Comparison of ENCODE assay signal across 8 cellular contexts in genomic region chr3:41200669-41201021, GRCh38. TPM values are rescaled to one million over a fixed set of nuclear protein-coding genes. Genes with fewer than 3 reads are reported as not detected.
DNase-seq lines count a peak whose midpoint lies in the region; ATAC-seq and TF ChIP-seq lines count a peak whose summit lies in the region.

No MANE protein-coding gene starts in this region.

- H3F3A ChIP-seq in neural progenitor cell (ENCODE audit: low read depth): peaks cover 19% of the 10 kb centered on the region

- peak overlapping the region; percentile 33; the same call in 1 of the 2 replicates for H3K18ac ChIP-seq in IMR-90 (ENCODE audit: low read depth, low read length)

- no peak overlapping the region for H2AK9ac ChIP-seq in IMR-90 (replicated peaks; ENCODE audit: low read depth, low read length, poor library complexity)

- TF ChIP-seq RAD21 in IMR-90 (IDR thresholded peaks at IDR 0.05; ENCODE audit: low read length): no peak

- dilution Hi-C loops in IMR-90 (cut with HindIII; ENCODE audit: low sequenced_read_pairs, unreplicated experiment): no loop called here

- H4K5ac ChIP-seq in IMR-90 (ENCODE audit: low read depth, low read length): no peak overlapping the region

- peak overlapping the region; percentile 97 for H3K4me3 ChIP-seq in Caco-2 (ENCODE audit: low read depth, low read length)
- peak overlapping the region; percentile 69 for H3K4me3 ChIP-seq in IMR-90 (ENCODE audit: insufficient read depth, low read depth, low read length)
- peak overlapping the region; percentile 87 to 95 (median 94) for H3K4me3 ChIP-seq in esophagus squamous epithelium
- H3K4me3 ChIP-seq in neural progenitor cell: peak overlapping the region; percentile 100

- CTCF ChIA-PET in Caco-2 (lab: Charles Lee): no interaction called here
- CTCF ChIA-PET in IMR-90 (lab: Yijun Ruan, JAX): no interaction called here

- in situ Hi-C loops in IMR-90 (cut with MboI; ENCODE audit: low sequenced_read_pairs): loop anchor here (25.0 kb wide), 1 partner anchor 487 kb away; no protein-coding TSS in a partner anchor

- H3K4me1 Mint-ChIP-seq in Caco-2 (ENCODE audit: low read depth, unreplicated experiment): peaks cover 19% of the 10 kb centered on the region
- H3K4me1 Mint-ChIP-seq in neural progenitor cell: peaks cover 41% of the 10 kb centered on the region

- no peak overlapping the region for H2BK20ac ChIP-seq in IMR-90 (ENCODE audit: low read depth, low read length)

- peak overlapping the region; percentile 80 for H3K4me3 Mint-ChIP-seq in Caco-2 (ENCODE audit: unreplicated experiment)
- H3K4me3 Mint-ChIP-seq in neural progenitor cell: peak overlapping the region; percentile 98

- no peak overlapping the region for H2AK5ac ChIP-seq in IMR-90 (ENCODE audit: low read depth, low read length)

- H3K27ac Mint-ChIP-seq in Caco-2 (ENCODE audit: unreplicated experiment): peak overlapping the region; percentile 69
- H3K27ac Mint-ChIP-seq in neural progenitor cell: peak overlapping the region; percentile 90

- H2BK15ac ChIP-seq in IMR-90 (ENCODE audit: low read depth, low read length): no peak overlapping the region

- peak overlapping the region; percentile 99 for H3K4me2 ChIP-seq in IMR-90 (ENCODE audit: low read depth, low read length)
- H3K4me2 ChIP-seq in neural progenitor cell: peak overlapping the region; percentile 92

- peak overlapping the region; percentile 30; the same call in 1 of the 2 replicates for H3K27ac ChIP-seq in IMR-90 (ENCODE audit: insufficient read depth, low read length)
- H3K27ac ChIP-seq in esophagus squamous epithelium: peak overlapping the region; percentile 98 to 99 (median 99)
- H3K27ac ChIP-seq in neural progenitor cell: no peak overlapping the region

- no peak for TF ChIP-seq POLR2A in IMR-90 (IDR thresholded peaks at IDR 0.05; ENCODE audit: low read depth, low read length)
- peak in 1 of 4 donors; percentile 4 for TF ChIP-seq POLR2A in esophagus squamous epithelium (IDR thresholded peaks at IDR 0.05)

- peak in 1 of 2 experiments; percentile 31 for DNase-seq in Caco-2
- DNase-seq in IMR-90: peak; percentile 51
- DNase-seq in UCSD-AML1 (lab: John Stamatoyannopoulos, UW; ENCODE audit: unreplicated experiment): peak; percentile 31
- no peak for DNase-seq in esophagus squamous epithelium (lab: John Stamatoyannopoulos, UW)
- DNase-seq in neural progenitor cell (ENCODE audit: low spot score): peak; percentile 53

- H3K4me1 ChIP-seq in Caco-2 (peaks cover 37% of the 10 kb centered on the region), IMR-90 (ENCODE audit: control insufficient read depth, insufficient read depth, low read length) (peaks cover 4% of the 10 kb centered on the region; the same call in 1 of the 2 replicates), esophagus squamous epithelium (peaks cover 15 to 54% (median 25%) of the 10 kb centered on the region in 3 donors), neural progenitor cell (peaks cover 55% of the 10 kb centered on the region)

- ATAC-seq in IMR-90 (ENCODE audit: low read depth): no peak
- no peak for ATAC-seq in GM19452 (IDR thresholded peaks at IDR 0.05; ENCODE audit: unreplicated experiment)
- ATAC-seq in HG03342 (IDR thresholded peaks at IDR 0.05; ENCODE audit: unreplicated experiment): no peak
- ATAC-seq in HG03135 (IDR thresholded peaks at IDR 0.05; ENCODE audit: unreplicated experiment): no peak

- no CpG with 5 or more reads among the region's 7 CpGs for WGBS in IMR-90 (ENCODE audit: extremely low coverage in 2 of 2, insufficient read length in 1 of 2), 2 experiments
- 0 to 2% methylated on average over 7 of the region's 7 CpGs for WGBS in esophagus squamous epithelium, 2 donors

- no peaks in the 10 kb centered on the region for H3K27me3 Mint-ChIP-seq in Caco-2 (ENCODE audit: insufficient read depth, unreplicated experiment)
- H3K27me3 Mint-ChIP-seq in neural progenitor cell (ENCODE audit: insufficient read depth, low read depth): no peaks in the 10 kb centered on the region

- H4K20me1 ChIP-seq in IMR-90 (ENCODE audit: insufficient read depth, low read length): peaks cover 58% of the 10 kb centered on the region
- peaks cover 58% of the 10 kb centered on the region for H4K20me1 ChIP-seq in neural progenitor cell (ENCODE audit: low read depth)

- no peaks in the 10 kb centered on the region for H3K27me3 ChIP-seq in Caco-2 (replicated peaks; ENCODE audit: control insufficient read depth, insufficient read depth, low read length)
- H3K27me3 ChIP-seq in IMR-90 (ENCODE audit: control insufficient read depth, insufficient read depth, low read length): no peaks in the 10 kb centered on the region; the same call in 1 of the 2 replicates
- no peaks in the 10 kb centered on the region for H3K27me3 ChIP-seq in esophagus squamous epithelium
- no peaks in the 10 kb centered on the region for H3K27me3 ChIP-seq in neural progenitor cell

- H4K91ac ChIP-seq in IMR-90 (ENCODE audit: insufficient read depth, low read depth, low read length): no peak overlapping the region

- H3K36me3 Mint-ChIP-seq in Caco-2 (ENCODE audit: insufficient read depth, unreplicated experiment) (peaks cover 18% of the 10 kb centered on the region), neural progenitor cell (peaks cover 14% of the 10 kb centered on the region)

- peaks cover 0 to 14% of the 10 kb centered on the region in 2 experiments; a peak in 1 of 4 replicates for H3K79me1 ChIP-seq in IMR-90 (ENCODE audit: low read depth in 1 of 2, low read length in 2 of 2)

- H3K9me3 ChIP-seq in Caco-2 (no peaks in the 10 kb centered on the region), IMR-90 (ENCODE audit: control insufficient read depth, insufficient read depth, low read length) (no peaks in the 10 kb centered on the region), esophagus squamous epithelium (no peaks in the 10 kb centered on the region), neural progenitor cell (ENCODE audit: low read depth) (no peaks in the 10 kb centered on the region)

- H2BK120ac ChIP-seq in IMR-90 (ENCODE audit: low read depth, low read length): no peak overlapping the region

- H3K36me3 ChIP-seq in Caco-2 (ENCODE audit: control insufficient read depth, insufficient read depth, low read length) (no peaks in the 10 kb centered on the region; the same call in 1 of the 2 replicates), IMR-90 (ENCODE audit: control insufficient read depth, insufficient read depth, low read length) (no peaks in the 10 kb centered on the region), esophagus squamous epithelium (no peaks in the 10 kb centered on the region), neural progenitor cell (no peaks in the 10 kb centered on the region)

- POLR2A ChIA-PET in Caco-2 (lab: Charles Lee) (no interaction called here), IMR-90 (lab: Charles Lee; ENCODE audit: unreplicated experiment) (no interaction called here)

- intact Hi-C loops in Caco-2 (cut with micrococcal nuclease; ENCODE audit: unreplicated experiment) (loop anchor here (5.0 to 10.0 kb wide), 4 partner anchors 117 to 876 kb away; no protein-coding TSS in a partner anchor), IMR-90 (cut with micrococcal nuclease) (loop anchor here (5.0 kb wide), 4 partner anchors 482 to 682 kb away; no protein-coding TSS in a partner anchor), esophagus squamous epithelium (cut with DNase I) (no loop called here)

- H3K9me3 Mint-ChIP-seq in Caco-2 (ENCODE audit: unreplicated experiment) (no peaks in the 10 kb centered on the region), neural progenitor cell (peaks cover 8% of the 10 kb centered on the region)

- no peak overlapping the region for H4K8ac ChIP-seq in IMR-90 (ENCODE audit: low read depth in 2 of 2, low read length in 2 of 2)

- H3K9me1 ChIP-seq in IMR-90 (ENCODE audit: insufficient read depth, low read length): no peaks in the 10 kb centered on the region; the same call in 1 of the 2 replicates

- H3K23ac ChIP-seq in IMR-90 (ENCODE audit: low read depth, low read length): peak overlapping the region; percentile 68

- peak overlapping the region; percentile 63; the same call in 1 of the 2 replicates for H3K56ac ChIP-seq in IMR-90 (ENCODE audit: extremely low read depth, insufficient read depth, low read length)

- BruUV-seq in Caco-2 (replicated peaks; lab: Mats Ljungman, UMichigan) (no TSS peak), IMR-90 (replicated peaks; lab: Mats Ljungman, UMichigan) (no TSS peak)

- H2AFZ ChIP-seq in IMR-90 (replicated peaks; ENCODE audit: low read length, poor library complexity) (no peak overlapping the region), neural progenitor cell (replicated peaks) (no peak overlapping the region)

- peaks cover 71% of the 10 kb centered on the region for H3K79me2 ChIP-seq in neural progenitor cell (ENCODE audit: low read depth)

- H2BK5ac ChIP-seq in IMR-90 (ENCODE audit: low read depth, low read length, poor library complexity, severe bottlenecking): no peak overlapping the region

- H3K4ac ChIP-seq in IMR-90 (ENCODE audit: low read depth, low read length): no peak overlapping the region

- H3K14ac ChIP-seq in IMR-90 (replicated peaks; ENCODE audit: low read depth, low read length): peak overlapping the region; percentile 43; the same call in 1 of the 2 replicates

- H3K9ac ChIP-seq in IMR-90 (ENCODE audit: low read depth, low read length) (peak overlapping the region; percentile 97), neural progenitor cell (peak overlapping the region; percentile 97)

- TF ChIP-seq CTCF in Caco-2 (IDR thresholded peaks at IDR 0.05; ENCODE audit: insufficient read depth in 1 of 2, low read depth in 1 of 2, low read length in 1 of 2, severe bottlenecking in 1 of 2, unreplicated experiment in 1 of 2) (no peak), IMR-90 (conservative IDR thresholded peaks at IDR 0.05; ENCODE audit: low read depth, low read length) (no peak), esophagus squamous epithelium (IDR thresholded peaks at IDR 0.05) (no peak), neural progenitor cell (IDR thresholded peaks at IDR 0.05) (no peak)

TF ChIP-seq in IMR-90, 13 proteins besides CTCF, POLR2A, EP300 and RAD21:
- TF ChIP-seq CEBPB (IDR thresholded peaks at IDR 0.05; ENCODE audit: low read depth, low read length) (0 out of 2 replicates have a peak, but pooled peaks have one; percentile 1), SMC3 (IDR thresholded peaks at IDR 0.05; ENCODE audit: low read depth, low read length) (no peak)

RNA-seq across cellular contexts. Expression of gene CTNNB1, which starts 1.3 kb away (rescaled TPM):
- 201 and 206 TPM in 2 replicates for total RNA-seq in Caco-2 (2022)
- 1,415 and 1,677 TPM in 2 replicates for total RNA-seq in IMR-90 (2012; rRNA removed)
- polyA plus RNA-seq in IMR-90 (2012; rRNA removed): 364 and 381 TPM in 2 replicates
- polyA plus RNA-seq in IMR-90 (2012; cell fraction: cytosol; rRNA removed): 187 and 317 TPM in 2 replicates
- 205 and 300 TPM in 2 replicates for polyA plus RNA-seq in IMR-90 (2012; cell fraction: nucleus; rRNA removed; ENCODE audit: low replicate concordance)
- total RNA-seq in esophagus squamous epithelium: 100 to 1,000 TPM; 219 to 430 (median 290) TPM
- 566 and 688 TPM in 2 replicates for total RNA-seq in neural progenitor cell (ENCODE audit: low replicate concordance)
